In the genomic region with DNA sequence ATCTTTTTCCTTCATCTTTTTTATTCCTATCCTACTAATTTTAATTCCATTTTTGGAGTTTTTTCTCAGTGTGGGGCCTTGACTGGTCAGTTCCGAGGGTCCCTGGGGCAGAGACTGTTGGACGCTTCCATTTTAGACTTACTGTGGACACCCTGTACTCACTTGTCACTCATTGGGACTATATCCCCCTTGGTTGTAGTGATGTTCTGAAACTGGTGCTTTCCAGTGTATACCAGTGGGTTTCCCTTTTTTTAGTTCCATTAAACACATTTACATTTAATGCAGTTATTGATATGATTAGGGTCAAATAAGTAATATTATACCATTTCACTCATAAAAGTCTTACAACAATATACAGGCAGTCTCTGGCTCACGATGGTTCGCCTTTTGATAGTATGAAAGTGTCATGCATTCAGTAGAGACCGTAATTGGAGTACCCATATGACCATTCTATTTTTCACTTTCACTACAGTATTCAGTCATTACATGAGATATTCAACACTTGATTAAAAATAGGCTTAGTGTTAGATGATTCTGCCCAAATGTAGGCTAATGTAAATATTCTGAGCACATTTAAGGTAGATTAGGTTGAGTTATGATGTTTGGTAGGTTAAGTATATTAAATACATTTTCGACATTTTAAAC, we compare ENCODE assay signal across 17 cellular contexts. TPM values are rescaled to one million over a fixed set of nuclear protein-coding genes. Genes with fewer than 3 reads are reported as not detected.
DNase-seq lines count a peak whose midpoint lies in the region; ATAC-seq lines count a peak whose summit lies in the region.
"Had no signal": no experiment of that assay in that cellular context is flagged by ENCODE, and none has a peak within 500 bp of the region (broad histone marks: within the 10 kb centered on the region; RNA-seq: fewer than 3 reads in every experiment).

No MANE protein-coding gene starts in this region.

- DNase-seq in activated CD8-positive, alpha-beta memory T cell treated with anti-CD3 and anti-CD28 coated beads, Interleukin-2, amount 10 ng/mL, durations not matched to agents 7 days and 5 days = no peak
- DNase-seq in activated CD8-positive, alpha-beta memory T cell treated with anti-CD3 and anti-CD28 coated beads for 24 hours = no peak
- DNase-seq in ureter (ENCODE audit: low spot score) (no peak), GM19238 (ENCODE audit: insufficient read length, low spot score) (no peak), GM19240 (ENCODE audit: insufficient read length, low spot score) (no peak)
- DNase-seq: activated gamma-delta T cell; DMS153; left lung; pancreas; stimulated activated CD4-positive, alpha-beta T cell treated with anti-CD3 and anti-CD28 coated beads, Interleukin-2, amount 100 ng/mL, for 24 hours had no signal

- peaks cover 8% of the 10 kb centered on the region for H3K4me1 Mint-ChIP-seq in activated CD8-positive, alpha-beta memory T cell treated with anti-CD3 and anti-CD28 coated beads, Interleukin-2, amount 10 ng/mL, durations not matched to agents 7 days and 5 days
- H3K4me1 Mint-ChIP-seq in stimulated activated memory B cell treated with anti-CD40 and anti-IgM and Interleukin-4, amounts not matched to agents 10 μg/mL and 1 μg/mL and 100 μg/mL, for 72 hours = peaks cover 23% of the 10 kb centered on the region

- H3K9me3 Mint-ChIP-seq in activated CD8-positive, alpha-beta memory T cell treated with anti-CD3 and anti-CD28 coated beads, Interleukin-2, amount 10 ng/mL, durations not matched to agents 7 days and 5 days (ENCODE audit: low read depth) = peaks cover 2% of the 10 kb centered on the region
- H3K9me3 Mint-ChIP-seq in stimulated activated memory B cell treated with anti-CD40 and anti-IgM and Interleukin-4, amounts not matched to agents 10 μg/mL and 1 μg/mL and 100 μg/mL, for 72 hours = no peaks in the 10 kb centered on the region
- H3K9me3 Mint-ChIP-seq: IgD-negative memory B cell had no signal

- H3K27me3 Mint-ChIP-seq in activated CD8-positive, alpha-beta memory T cell treated with anti-CD3 and anti-CD28 coated beads, Interleukin-2, amount 10 ng/mL, durations not matched to agents 7 days and 5 days = no peaks in the 10 kb centered on the region
- H3K27me3 Mint-ChIP-seq in stimulated activated memory B cell treated with anti-CD40 and anti-IgM and Interleukin-4, amounts not matched to agents 10 μg/mL and 1 μg/mL and 100 μg/mL, for 72 hours = no peaks in the 10 kb centered on the region
- H3K27me3 Mint-ChIP-seq: IgD-negative memory B cell had no signal

- ATAC-seq in activated CD8-positive, alpha-beta memory T cell treated with anti-CD3 and anti-CD28 coated beads, Interleukin-2, amount 10 ng/mL, durations not matched to agents 7 days and 5 days = peak; percentile 47
- ATAC-seq in GM21737 (IDR thresholded peaks at IDR 0.05; ENCODE audit: unreplicated experiment) = peak; percentile 73
- ATAC-seq in HG03354 (IDR thresholded peaks at IDR 0.05; ENCODE audit: poor library complexity, severe bottlenecking, unreplicated experiment) = peak; percentile 87
- ATAC-seq in stimulated activated memory B cell treated with anti-CD40 and anti-IgM and Interleukin-4, amounts not matched to agents 10 μg/mL and 1 μg/mL and 100 μg/mL, for 72 hours = peak; percentile 72
- ATAC-seq: A549, gastroesophageal sphincter, left lung, pancreas had no signal

- no peak overlapping the region for H3K4me3 Mint-ChIP-seq in activated CD8-positive, alpha-beta memory T cell treated with anti-CD3 and anti-CD28 coated beads, Interleukin-2, amount 10 ng/mL, durations not matched to agents 7 days and 5 days
- H3K4me3 Mint-ChIP-seq in stimulated activated memory B cell treated with anti-CD40 and anti-IgM and Interleukin-4, amounts not matched to agents 10 μg/mL and 1 μg/mL and 100 μg/mL, for 72 hours = no peak overlapping the region
- H3K4me3 Mint-ChIP-seq: IgD-negative memory B cell had no signal

- no peak overlapping the region for H3K27ac Mint-ChIP-seq in activated CD8-positive, alpha-beta memory T cell treated with anti-CD3 and anti-CD28 coated beads, Interleukin-2, amount 10 ng/mL, durations not matched to agents 7 days and 5 days
- H3K27ac Mint-ChIP-seq in stimulated activated memory B cell treated with anti-CD40 and anti-IgM and Interleukin-4, amounts not matched to agents 10 μg/mL and 1 μg/mL and 100 μg/mL, for 72 hours = no peak overlapping the region

- CTCF ChIA-PET in activated CD8-positive, alpha-beta memory T cell treated with anti-CD3 and anti-CD28 coated beads, Interleukin-2, amount 10 ng/mL, durations not matched to agents 7 days and 5 days (lab: Charles Lee) = no interaction called here

- peaks cover 44% of the 10 kb centered on the region for H3K36me3 Mint-ChIP-seq in activated CD8-positive, alpha-beta memory T cell treated with anti-CD3 and anti-CD28 coated beads, Interleukin-2, amount 10 ng/mL, durations not matched to agents 7 days and 5 days
- peaks cover 61% of the 10 kb centered on the region for H3K36me3 Mint-ChIP-seq in stimulated activated memory B cell treated with anti-CD40 and anti-IgM and Interleukin-4, amounts not matched to agents 10 μg/mL and 1 μg/mL and 100 μg/mL, for 72 hours

RNA-seq across cellular contexts. Expression of gene CNOT6, which starts 46.0 kb away (rescaled TPM):
- total RNA-seq in activated CD8-positive, alpha-beta memory T cell treated with anti-CD3 and anti-CD28 coated beads, Interleukin-2, amount 10 ng/mL, durations not matched to agents 7 days and 5 days = 10 to 100 TPM; 39.7 to 44.4 TPM
- 29.6 TPM for total RNA-seq in ureter

RNA-seq across cellular contexts. Expression of gene SCGB3A1, which starts 51.1 kb away (rescaled TPM):
- not detected for total RNA-seq in activated CD8-positive, alpha-beta memory T cell treated with anti-CD3 and anti-CD28 coated beads, Interleukin-2, amount 10 ng/mL, durations not matched to agents 7 days and 5 days
- 1.4 TPM for total RNA-seq in ureter
- total RNA-seq: thoracic aorta had no signal
